In the genomic region with DNA sequence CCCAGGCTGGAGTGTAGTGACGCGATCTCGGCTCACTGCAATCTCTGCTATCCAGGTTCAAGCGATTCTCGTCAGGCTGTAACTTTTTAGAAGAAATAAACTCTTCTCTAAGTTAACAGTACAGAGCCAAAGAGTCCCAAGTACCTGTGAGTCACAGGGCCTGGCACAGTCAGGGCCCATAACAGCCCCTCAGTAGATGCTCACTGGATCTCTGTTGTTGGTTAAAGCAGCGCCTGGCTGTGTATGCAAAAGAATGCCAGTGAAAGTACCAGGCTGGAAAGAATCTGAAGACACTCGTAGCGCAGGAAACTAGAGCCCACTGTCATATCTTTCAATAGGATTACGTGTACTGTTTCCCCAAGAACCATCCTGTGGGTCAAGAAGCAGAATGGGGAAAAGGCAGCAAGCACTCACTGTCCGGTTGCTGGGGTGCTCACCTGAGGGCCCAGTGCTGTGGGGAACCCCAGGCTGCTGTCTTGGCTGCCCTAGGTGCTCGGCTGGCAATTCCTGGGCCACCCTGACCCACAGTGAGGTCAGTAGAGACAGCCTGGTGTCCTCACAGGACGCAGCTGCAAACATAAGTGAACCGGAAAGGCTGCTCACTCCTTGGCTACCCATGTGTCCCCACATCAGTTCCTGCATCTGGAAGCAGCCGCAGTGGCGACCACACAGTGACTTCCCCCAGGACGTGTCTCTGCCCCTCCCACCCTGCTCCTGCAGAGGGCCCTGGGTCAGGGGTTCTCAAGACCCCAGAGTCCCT, we compare ENCODE assay signal across 10 cellular contexts. TPM values are rescaled to one million over a fixed set of nuclear protein-coding genes. Genes with fewer than 3 reads are reported as not detected.
A peak's percentile ranks its signal among the peaks of the same experiment; 100 is the strongest.
DNase-seq lines count a peak whose midpoint lies in the region; ATAC-seq and TF ChIP-seq lines count a peak whose summit lies in the region.
"Had no signal": no experiment of that assay in that cellular context is flagged by ENCODE, and none has a peak within 500 bp of the region (broad histone marks: within the 10 kb centered on the region; RNA-seq: fewer than 3 reads in every experiment).

No MANE protein-coding gene starts in this region.

- H3K4me3 ChIP-seq in OCI-LY1 (ENCODE audit: low read depth, low read length, poor library complexity, severe bottlenecking) (peak overlapping the region; percentile 99), upper lobe of left lung (no peak overlapping the region)

- H3K4me1 ChIP-seq in OCI-LY1 (ENCODE audit: insufficient read depth, low read length, severe bottlenecking) = peaks cover 73% of the 10 kb centered on the region
- peaks cover 35 to 57% (median 41%) of the 10 kb centered on the region in 4 donors for H3K4me1 ChIP-seq in upper lobe of left lung

- no peak for TF ChIP-seq EP300 in upper lobe of left lung (IDR thresholded peaks at IDR 0.05)

- H3K27ac Mint-ChIP-seq in dendritic cell treated with granulocyte-macrophage colony-stimulating factor and Interleukin-4, amounts not matched to agents 40 ng/mL and 50 ng/mL, for 4 days = peak overlapping the region; percentile 74
- H3K27ac Mint-ChIP-seq: mesothelial cell of epicardium had no signal

- H3K9ac ChIP-seq in OCI-LY1 (ENCODE audit: low read length) = peak overlapping the region; percentile 99

- H3K36me3 ChIP-seq in OCI-LY1 (ENCODE audit: insufficient read depth, low read length) (peaks cover 20% of the 10 kb centered on the region; the same call in 1 of the 2 replicates), upper lobe of left lung (peaks cover 0 to 25% (median 12%) of the 10 kb centered on the region in 4 donors)

- peak overlapping the region; percentile 75 for H3K4me2 ChIP-seq in OCI-LY1 (ENCODE audit: low read length)

- TF ChIP-seq CTCF in OCI-LY1 (IDR thresholded peaks at IDR 0.05; ENCODE audit: low read length) (no peak), upper lobe of left lung (IDR thresholded peaks at IDR 0.05) (no peak)

- no peaks in the 10 kb centered on the region for H3K9me2 ChIP-seq in OCI-LY1 (ENCODE audit: low read depth, low read length)

- H3F3A ChIP-seq in OCI-LY1 (ENCODE audit: insufficient read depth, low read length) = no peaks in the 10 kb centered on the region

- ATAC-seq in Right ventricle myocardium superior (ENCODE audit: poor library complexity) = no peak
- ATAC-seq in left cardiac atrium = no peak
- no peak for ATAC-seq in upper lobe of left lung (ENCODE audit: low FRiP score in 2 of 2)

- peak overlapping the region; percentile 45 for H3K4me3 Mint-ChIP-seq in dendritic cell treated with granulocyte-macrophage colony-stimulating factor and Interleukin-4, amounts not matched to agents 40 ng/mL and 50 ng/mL, for 4 days
- H3K4me3 Mint-ChIP-seq: mesothelial cell of epicardium had no signal

- H4K20me1 ChIP-seq in OCI-LY1 (ENCODE audit: insufficient read depth, low read length) = no peaks in the 10 kb centered on the region

- no peaks in the 10 kb centered on the region for H3K9me3 Mint-ChIP-seq in dendritic cell treated with granulocyte-macrophage colony-stimulating factor and Interleukin-4, amounts not matched to agents 40 ng/mL and 50 ng/mL, for 4 days
- H3K9me3 Mint-ChIP-seq: mesothelial cell of epicardium had no signal

- DNase-seq in Right ventricle myocardium superior (peak; percentile 51), left cardiac atrium (no peak), upper lobe of left lung (no peak), mesenteric fat pad (ENCODE audit: low spot score) (no peak), NCI-H345 treated with DMSO at 0.1 percent for 48 hours (lab: John Stamatoyannopoulos, UW; ENCODE audit: unreplicated experiment) (no peak), hippocampal formation (lab: John Stamatoyannopoulos, UW) (no peak)
- DNase-seq: NCI-H226 had no signal

- peaks cover 82% of the 10 kb centered on the region for H3K4me1 Mint-ChIP-seq in dendritic cell treated with granulocyte-macrophage colony-stimulating factor and Interleukin-4, amounts not matched to agents 40 ng/mL and 50 ng/mL, for 4 days (ENCODE audit: low read depth)

- H2AFZ ChIP-seq in OCI-LY1 (ENCODE audit: low read length) = no peak overlapping the region

- H3K27me3 ChIP-seq in OCI-LY1 (ENCODE audit: insufficient read depth, low read length) (no peaks in the 10 kb centered on the region), upper lobe of left lung (no peaks in the 10 kb centered on the region)

- intact Hi-C loops in Right ventricle myocardium superior (cut with DNase I) = loop anchor here (10.0 kb wide), 1 partner anchor 370 kb away; the partner anchor contains the start of gene UVSSA
- intact Hi-C loops in left cardiac atrium (cut with DNase I) = no loop called here
- intact Hi-C loops in dendritic cell treated with granulocyte-macrophage colony-stimulating factor and Interleukin-4, amounts not matched to agents 40 ng/mL and 50 ng/mL, for 4 days (cut with micrococcal nuclease) = loop anchor here (10.0 kb wide), 2 partner anchors 130 to 290 kb away; partner anchors contain the start of gene NELFA

- WGBS in upper lobe of left lung, 2 donors = 60 to 83% methylated on average over 10 to 15 of the region's 16 CpGs

- H3K36me3 Mint-ChIP-seq in dendritic cell treated with granulocyte-macrophage colony-stimulating factor and Interleukin-4, amounts not matched to agents 40 ng/mL and 50 ng/mL, for 4 days (ENCODE audit: low read depth) = peaks cover 75% of the 10 kb centered on the region

- no peak for TF ChIP-seq POLR2A in upper lobe of left lung (IDR thresholded peaks at IDR 0.05)

- no peaks in the 10 kb centered on the region for H3K9me3 ChIP-seq in OCI-LY1 (ENCODE audit: low read length)
- no peaks in the 10 kb centered on the region for H3K9me3 ChIP-seq in upper lobe of left lung

- H3K27ac ChIP-seq in OCI-LY1 (ENCODE audit: low read depth, low read length, poor library complexity, severe bottlenecking) (peak overlapping the region; percentile 88), upper lobe of left lung (peak overlapping the region; percentile 16 to 49 (median 44))

- peaks cover 16% of the 10 kb centered on the region for H3K79me2 ChIP-seq in OCI-LY1 (ENCODE audit: insufficient read depth, low read length)

- H3K27me3 Mint-ChIP-seq in dendritic cell treated with granulocyte-macrophage colony-stimulating factor and Interleukin-4, amounts not matched to agents 40 ng/mL and 50 ng/mL, for 4 days = no peaks in the 10 kb centered on the region

RNA-seq across cellular contexts. Expression of gene SLBP, which starts 3.1 kb away (rescaled TPM):
- total RNA-seq in Right ventricle myocardium superior (12.6 TPM), left cardiac atrium (10 to 100 TPM; 15.8 to 18.2 TPM), upper lobe of left lung (10 to 100 TPM; 33.0 to 51.1 (median 38.0) TPM), mesenteric fat pad (31.2 TPM)

RNA-seq across cellular contexts. Expression of gene TMEM129, which starts 5.9 kb away (rescaled TPM):
- total RNA-seq in Right ventricle myocardium superior = 28.6 TPM
- total RNA-seq in left cardiac atrium = 10 to 100 TPM; 34.0 to 48.4 TPM
- 10 to 100 TPM; 38.9 to 99.1 (median 49.6) TPM for total RNA-seq in upper lobe of left lung
- total RNA-seq in mesenteric fat pad = 33.6 TPM

RNA-seq across cellular contexts. Expression of gene TACC3, which starts 6.1 kb away (rescaled TPM):
- total RNA-seq in Right ventricle myocardium superior (7.0 TPM), left cardiac atrium (1 to 10 TPM; 6.3 to 9.2 TPM), upper lobe of left lung (10 to 100 TPM in 5 of 6 donors, 1 to 10 TPM in 1; 8.9 to 47.4 (median 21.9) TPM), mesenteric fat pad (10.2 TPM)

RNA-seq across cellular contexts. Expression of gene FAM53A, which starts 31.1 kb away (rescaled TPM):
- 1.0 TPM for total RNA-seq in Right ventricle myocardium superior
- 1 to 10 TPM; 1.3 to 1.6 TPM for total RNA-seq in left cardiac atrium
- total RNA-seq in upper lobe of left lung = 10 to 100 TPM in 1 of 6 donors, 1 to 10 TPM in 4, under 1 TPM in 1; 0.59 to 17.8 (median 2.5) TPM
- 2.9 TPM for total RNA-seq in mesenteric fat pad

Comparison
In these comparisons a context has a peak if more than half of its experiments do, and no peak if none do; other contexts are left out.
1. intact Hi-C loops: an anchor here in Right ventricle myocardium superior (10.0 kb wide) and dendritic cell treated with granulocyte-macrophage colony-stimulating factor and Interleukin-4, amounts not matched to agents 40 ng/mL and 50 ng/mL, for 4 days (10.0 kb wide); none called in left cardiac atrium.